In the genomic region with DNA sequence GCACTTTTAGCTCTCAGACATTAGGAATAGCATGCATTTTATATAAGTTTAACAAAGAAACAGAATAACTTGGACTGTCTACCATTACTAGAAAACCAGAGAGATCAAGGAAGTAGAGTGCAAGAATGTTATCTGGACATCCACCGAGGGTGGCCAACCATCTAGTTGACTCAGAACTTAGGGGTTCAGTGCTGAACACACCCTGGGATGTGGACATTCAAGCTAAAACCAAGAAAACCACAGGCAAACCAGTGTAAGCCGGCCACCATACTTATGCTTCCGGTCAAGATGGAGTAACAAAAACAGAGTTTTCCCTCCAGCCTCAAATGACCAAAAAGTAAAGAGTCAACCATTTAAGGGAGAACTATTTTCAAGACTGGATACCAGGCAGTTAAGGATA, we compare ENCODE assay signal across 1 cellular context.
TF ChIP-seq lines count a peak whose summit lies in the region.

No MANE protein-coding gene starts in this region.

TF ChIP-seq in HepG2, 621 proteins besides CTCF, POLR2A, EP300 and RAD21 (continued from another document):
- TF ChIP-seq, protein P1, sequence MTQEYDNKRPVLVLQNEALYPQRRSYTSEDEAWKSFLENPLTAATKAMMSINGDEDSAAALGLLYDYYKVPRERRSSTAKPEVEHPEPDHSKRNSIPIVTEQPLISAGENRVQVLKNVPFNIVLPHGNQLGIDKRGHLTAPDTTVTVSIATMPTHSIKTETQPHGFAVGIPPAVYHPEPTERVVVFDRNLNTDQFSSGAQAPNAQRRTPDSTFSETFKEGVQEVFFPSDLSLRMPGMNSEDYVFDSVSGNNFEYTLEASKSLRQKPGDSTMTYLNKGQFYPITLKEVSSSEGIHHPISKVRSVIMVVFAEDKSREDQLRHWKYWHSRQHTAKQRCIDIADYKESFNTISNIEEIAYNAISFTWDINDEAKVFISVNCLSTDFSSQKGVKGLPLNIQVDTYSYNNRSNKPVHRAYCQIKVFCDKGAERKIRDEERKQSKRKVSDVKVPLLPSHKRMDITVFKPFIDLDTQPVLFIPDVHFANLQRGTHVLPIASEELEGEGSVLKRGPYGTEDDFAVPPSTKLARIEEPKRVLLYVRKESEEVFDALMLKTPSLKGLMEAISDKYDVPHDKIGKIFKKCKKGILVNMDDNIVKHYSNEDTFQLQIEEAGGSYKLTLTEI (CRISPR knock-in tag; conservative IDR thresholded peaks at IDR 0.05) = no peak
- TF ChIP-seq CBFB (CRISPR knock-in tag; IDR thresholded peaks at IDR 0.05) = no peak
- no peak for TF ChIP-seq FOXA1 (IDR thresholded peaks at IDR 0.05)
- TF ChIP-seq FOXA1 (CRISPR knock-in tag; IDR thresholded peaks at IDR 0.05) = no peak
- no peak for TF ChIP-seq SP1 (IDR thresholded peaks at IDR 0.05)
- TF ChIP-seq SP1 (CRISPR knock-in tag; IDR thresholded peaks at IDR 0.05) = no peak
- no peak for TF ChIP-seq HMG20B (CRISPR knock-in tag; conservative IDR thresholded peaks at IDR 0.05)
- TF ChIP-seq ZNF282 (IDR thresholded peaks at IDR 0.05; ENCODE audit: partially characterized antibody) = no peak
- TF ChIP-seq ZNF775 (CRISPR knock-in tag; IDR thresholded peaks at IDR 0.05; ENCODE audit: borderline replicate concordance) = no peak
- TF ChIP-seq, protein P2, sequence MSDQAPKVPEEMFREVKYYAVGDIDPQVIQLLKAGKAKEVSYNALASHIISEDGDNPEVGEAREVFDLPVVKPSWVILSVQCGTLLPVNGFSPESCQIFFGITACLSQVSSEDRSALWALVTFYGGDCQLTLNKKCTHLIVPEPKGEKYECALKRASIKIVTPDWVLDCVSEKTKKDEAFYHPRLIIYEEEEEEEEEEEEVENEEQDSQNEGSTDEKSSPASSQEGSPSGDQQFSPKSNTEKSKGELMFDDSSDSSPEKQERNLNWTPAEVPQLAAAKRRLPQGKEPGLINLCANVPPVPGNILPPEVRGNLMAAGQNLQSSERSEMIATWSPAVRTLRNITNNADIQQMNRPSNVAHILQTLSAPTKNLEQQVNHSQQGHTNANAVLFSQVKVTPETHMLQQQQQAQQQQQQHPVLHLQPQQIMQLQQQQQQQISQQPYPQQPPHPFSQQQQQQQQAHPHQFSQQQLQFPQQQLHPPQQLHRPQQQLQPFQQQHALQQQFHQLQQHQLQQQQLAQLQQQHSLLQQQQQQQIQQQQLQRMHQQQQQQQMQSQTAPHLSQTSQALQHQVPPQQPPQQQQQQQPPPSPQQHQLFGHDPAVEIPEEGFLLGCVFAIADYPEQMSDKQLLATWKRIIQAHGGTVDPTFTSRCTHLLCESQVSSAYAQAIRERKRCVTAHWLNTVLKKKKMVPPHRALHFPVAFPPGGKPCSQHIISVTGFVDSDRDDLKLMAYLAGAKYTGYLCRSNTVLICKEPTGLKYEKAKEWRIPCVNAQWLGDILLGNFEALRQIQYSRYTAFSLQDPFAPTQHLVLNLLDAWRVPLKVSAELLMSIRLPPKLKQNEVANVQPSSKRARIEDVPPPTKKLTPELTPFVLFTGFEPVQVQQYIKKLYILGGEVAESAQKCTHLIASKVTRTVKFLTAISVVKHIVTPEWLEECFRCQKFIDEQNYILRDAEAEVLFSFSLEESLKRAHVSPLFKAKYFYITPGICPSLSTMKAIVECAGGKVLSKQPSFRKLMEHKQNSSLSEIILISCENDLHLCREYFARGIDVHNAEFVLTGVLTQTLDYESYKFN (CRISPR knock-in tag; conservative IDR thresholded peaks at IDR 0.05) = no peak
- TF ChIP-seq CHD4 (IDR thresholded peaks at IDR 0.05; ENCODE audit: borderline replicate concordance, low read length) = no peak
- TF ChIP-seq DNMT3B (CRISPR knock-in tag; conservative IDR thresholded peaks at IDR 0.05) = no peak
